14 cellular contexts compared by ENCODE assay signal in genomic region chr6:347232-347631, GRCh38. TPM values are rescaled to one million over a fixed set of nuclear protein-coding genes. Genes with fewer than 3 reads are reported as not detected.
DNase-seq lines count a peak whose midpoint lies in the region; ATAC-seq and TF ChIP-seq lines count a peak whose summit lies in the region.
"Had no signal": no experiment of that assay in that cellular context is flagged by ENCODE, and none has a peak within 500 bp of the region (broad histone marks: within the 10 kb centered on the region; RNA-seq: fewer than 3 reads in every experiment).

No MANE protein-coding gene starts in this region.

- no peak overlapping the region for H3K27ac ChIP-seq in esophagus muscularis mucosa (replicated peaks in 1 of 4)

- H3K4me3 ChIP-seq in esophagus muscularis mucosa = no peak overlapping the region

- intact Hi-C loops in esophagus muscularis mucosa (cut with DNase I) = no loop called here

- TF ChIP-seq CTCF in GM20000 (IDR thresholded peaks at IDR 0.05; ENCODE audit: extremely low read depth, missing control alignments) = no peak
- no peak for TF ChIP-seq CTCF in esophagus muscularis mucosa (IDR thresholded peaks at IDR 0.05)

- H3K36me3 ChIP-seq in esophagus muscularis mucosa = peaks cover 25 to 62% (median 40%) of the 10 kb centered on the region in 4 donors

- H3K4me1 ChIP-seq in esophagus muscularis mucosa = peaks cover 0 to 22% (median 0%) of the 10 kb centered on the region in 4 donors

- ATAC-seq in GM18499 (IDR thresholded peaks at IDR 0.05; ENCODE audit: insufficient read depth, unreplicated experiment) (peak; percentile 89), HG02970 (IDR thresholded peaks at IDR 0.05; ENCODE audit: low FRiP score, unreplicated experiment) (peak; percentile 46)
- ATAC-seq: left ventricle myocardium superior had no signal

- WGBS in esophagus muscularis mucosa = 88% methylated on average over 4 of the region's 4 CpGs

- peak; percentile 76 for DNase-seq in GM20000 (ENCODE audit: low spot score)
- peak; percentile 68 for DNase-seq in NAMALWA (ENCODE audit: low spot score)
- no peak for DNase-seq in esophagus muscularis mucosa (ENCODE audit: extremely low spot score)
- no peak for DNase-seq in NCI-H774 (lab: John Stamatoyannopoulos, UW)
- DNase-seq in NCI-H748 treated with DMSO at 0.1 percent for 48 hours (lab: John Stamatoyannopoulos, UW) = no peak
- DNase-seq in NCI-H446 (lab: John Stamatoyannopoulos, UW) = no peak
- DNase-seq: activated CD4-positive, CD25-positive, alpha-beta regulatory T cell; activated gamma-delta T cell treated with Interleukin-2 at 50 U/mL for 16 hours; foreskin fibroblast; GF-D8; NCI-H1930 had no signal

- peaks cover 0 to 3% (median 0%) of the 10 kb centered on the region in 4 donors for H3K27me3 ChIP-seq in esophagus muscularis mucosa

- no peaks in the 10 kb centered on the region for H3K9me3 ChIP-seq in esophagus muscularis mucosa

- TF ChIP-seq POLR2A in esophagus muscularis mucosa (IDR thresholded peaks at IDR 0.05; ENCODE audit: low read depth) = no peak

- TF ChIP-seq EP300 in esophagus muscularis mucosa (IDR thresholded peaks at IDR 0.05) = no peak

RNA-seq across cellular contexts. Expression of gene IRF4, which starts 44.3 kb away (rescaled TPM):
- 1 to 10 TPM in 3 of 4 donors, under 1 TPM in 1; 0.29 to 9.5 (median 3.3) TPM for total RNA-seq in esophagus muscularis mucosa

RNA-seq across cellular contexts. Expression of gene DUSP22, which starts 54.9 kb away (rescaled TPM):
- total RNA-seq in esophagus muscularis mucosa = 10 to 100 TPM; 67.7 to 95.6 (median 73.7) TPM

Comparison
In these comparisons a context has a peak if more than half of its experiments do, and no peak if none do; other contexts are left out.
1. DNase-seq: peak in GM20000 (single experiment) and NAMALWA (single experiment); none in esophagus muscularis mucosa (single experiment), NCI-H774 (single experiment), NCI-H748 treated with DMSO at 0.1 percent for 48 hours (single experiment) and NCI-H446 (0 of 2).